ENCODE assay signal across 10 cellular contexts in the genomic region with DNA sequence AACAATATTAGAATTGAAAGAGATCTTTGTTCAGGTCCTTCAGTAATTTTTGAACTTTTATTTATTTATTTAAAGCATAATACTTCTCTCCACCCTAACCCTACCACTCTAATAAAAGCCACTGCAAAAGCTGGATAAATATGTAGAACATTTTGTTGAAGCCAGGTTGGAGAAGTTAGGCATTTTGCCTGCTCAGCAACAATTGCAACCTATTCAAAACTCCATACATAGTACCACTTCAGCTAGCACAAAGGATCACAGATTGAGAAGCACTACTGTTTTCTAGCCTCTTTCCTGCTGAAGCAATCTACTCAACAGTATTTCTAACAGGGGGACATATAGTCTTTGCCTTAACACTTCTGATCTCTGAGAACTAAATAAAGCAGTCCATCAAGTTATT. TPM values are rescaled to one million over a fixed set of nuclear protein-coding genes. Genes with fewer than 3 reads are reported as not detected.
"Had no signal": no experiment of that assay in that cellular context is flagged by ENCODE, and none has a peak within 500 bp of the region (broad histone marks: within the 10 kb centered on the region; RNA-seq: fewer than 3 reads in every experiment).

No MANE protein-coding gene starts in this region.

- H3K27ac ChIP-seq: GM23248, KMS-11 had no signal

- H2AFZ ChIP-seq: GM23248 had no signal

- H3K9ac ChIP-seq: GM23248, KMS-11 had no signal

- H3K36me3 ChIP-seq: HAP-1 had no signal

- DNase-seq: GM23248, H7, HFFc6, Karpas-422, KBM-7 had no signal

- H3K4me2 ChIP-seq: KMS-11 had no signal

- ATAC-seq: HCT116 had no signal

- H3K4me3 ChIP-seq: GM23248, HAP-1 had no signal

- H3K4me1 ChIP-seq: HAP-1 had no signal

- FAIRE-seq: HTR-8/SVneo had no signal

- H3K9me3 ChIP-seq: HAP-1 had no signal

RNA-seq across cellular contexts. Expression of a gene that starts 25.0 kb away (rescaled TPM):
- total RNA-seq: HT-29 had no signal

RNA-seq across cellular contexts. Expression of a gene that starts 52.5 kb away (rescaled TPM):
- total RNA-seq: H7 had no signal
